In the genomic region with DNA sequence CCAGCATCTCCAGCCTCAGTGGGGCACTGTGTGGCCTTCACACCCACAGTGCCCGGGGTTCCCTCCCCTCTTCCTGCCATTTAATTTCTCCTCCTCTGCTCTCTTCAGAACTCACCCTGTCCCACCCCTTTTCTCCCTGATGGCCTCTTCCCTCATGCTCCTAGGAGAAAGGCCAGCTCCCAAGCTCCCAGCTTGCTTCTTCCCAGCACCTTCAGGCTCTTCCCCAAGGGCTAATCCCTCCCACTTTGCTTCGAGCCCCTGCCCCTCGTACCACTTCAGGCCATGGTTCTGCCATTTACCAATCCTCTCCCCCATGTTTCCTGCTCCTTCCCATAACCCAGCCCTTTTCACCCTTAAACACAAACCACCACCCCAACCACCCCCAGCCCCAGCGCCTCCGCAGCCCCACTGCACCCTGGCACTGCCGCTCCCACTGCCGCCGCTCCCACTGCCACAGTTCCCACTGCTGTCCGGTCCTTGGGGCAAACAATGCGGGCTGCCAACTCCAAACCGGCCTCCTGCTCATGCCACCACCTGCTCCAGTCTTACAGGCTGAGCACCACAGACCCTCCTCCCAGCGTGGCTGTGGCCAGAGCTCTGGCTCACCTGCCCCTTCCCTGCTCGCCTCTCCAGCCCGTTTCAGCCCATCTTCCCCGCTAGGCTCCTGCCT, we compare ENCODE assay signal across 1 cellular context.
TF ChIP-seq lines count a peak whose summit lies in the region.

No MANE protein-coding gene starts in this region.

TF ChIP-seq in WTC11, 78 proteins besides CTCF, POLR2A, EP300 and RAD21 (continued from another document):
- TF ChIP-seq, protein P1, sequence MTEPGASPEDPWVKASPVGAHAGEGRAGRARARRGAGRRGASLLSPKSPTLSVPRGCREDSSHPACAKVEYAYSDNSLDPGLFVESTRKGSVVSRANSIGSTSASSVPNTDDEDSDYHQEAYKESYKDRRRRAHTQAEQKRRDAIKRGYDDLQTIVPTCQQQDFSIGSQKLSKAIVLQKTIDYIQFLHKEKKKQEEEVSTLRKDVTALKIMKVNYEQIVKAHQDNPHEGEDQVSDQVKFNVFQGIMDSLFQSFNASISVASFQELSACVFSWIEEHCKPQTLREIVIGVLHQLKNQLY (CRISPR knock-in tag; IDR thresholded peaks at IDR 0.05) = no peak
